ENCODE assay signal across 25 cellular contexts in the genomic region with DNA sequence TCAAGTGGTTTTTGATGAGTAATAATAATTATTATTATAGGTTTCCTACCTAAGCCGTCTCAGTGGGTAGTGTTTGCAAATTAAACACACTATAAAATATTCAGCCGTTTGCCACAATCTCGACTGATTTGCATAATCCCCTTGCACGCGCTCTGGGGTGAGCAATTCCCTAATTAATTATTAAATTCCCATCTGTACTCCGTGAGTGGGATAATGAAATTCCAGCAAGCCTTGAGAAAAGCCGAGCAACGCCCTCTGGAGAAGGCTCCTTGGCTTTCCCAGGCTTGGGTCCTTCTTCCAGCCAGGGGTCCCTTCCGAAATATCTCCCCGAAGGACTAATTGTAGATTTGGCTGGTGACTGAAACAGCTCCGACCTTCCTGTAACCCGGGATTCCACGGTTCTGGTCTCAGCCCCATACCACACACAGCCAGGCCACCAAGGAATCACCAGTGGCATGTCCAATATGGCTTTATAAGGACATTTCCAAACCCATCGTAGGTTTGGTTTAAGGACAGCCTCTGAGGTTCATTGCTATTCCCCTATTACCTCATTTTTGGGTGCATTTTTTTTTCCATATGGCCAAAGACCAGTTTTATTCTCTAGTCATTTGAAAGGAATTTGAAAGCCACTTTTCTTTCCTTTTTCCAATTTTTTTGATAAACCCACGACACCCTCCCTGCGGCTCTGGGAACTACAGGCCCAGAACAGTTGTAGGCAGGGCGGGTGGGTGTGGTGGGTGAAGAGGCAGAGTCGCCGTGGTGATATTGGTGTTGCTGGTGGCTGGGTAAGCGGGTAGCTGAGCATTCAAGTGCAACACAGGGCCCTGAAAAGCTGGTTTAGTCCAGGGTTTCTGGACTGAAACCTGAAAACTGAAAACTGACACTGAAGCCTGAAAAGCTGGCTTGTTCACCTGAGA. TPM values are rescaled to one million over a fixed set of nuclear protein-coding genes. Genes with fewer than 3 reads are reported as not detected.
DNase-seq lines count a peak whose midpoint lies in the region; ATAC-seq and TF ChIP-seq lines count a peak whose summit lies in the region.
"Had no signal": no experiment of that assay in that cellular context is flagged by ENCODE, and none has a peak within 500 bp of the region (broad histone marks: within the 10 kb centered on the region; RNA-seq: fewer than 3 reads in every experiment).

No MANE protein-coding gene starts in this region.

- no peaks in the 10 kb centered on the region for H3K36me3 ChIP-seq in gastrocnemius medialis
- H3K36me3 ChIP-seq: HAP-1, pancreas, Peyer's patch, sigmoid colon had no signal

- H3K79me1 ChIP-seq in H9 (ENCODE audit: insufficient read depth, low read depth, low read length, poor library complexity, severe bottlenecking), result no peaks in the 10 kb centered on the region

- H4K5ac ChIP-seq in H9 (ENCODE audit: insufficient read length, low read depth, low read length), result no peak overlapping the region

- no peak for TF ChIP-seq POLR2A in gastrocnemius medialis (IDR thresholded peaks at IDR 0.05)

- H2AFZ ChIP-seq in H9 (ENCODE audit: low read length), result no peak overlapping the region

- H3K9me3 ChIP-seq in gastrocnemius medialis (no peaks in the 10 kb centered on the region), H9 (ENCODE audit: control insufficient read depth, low read depth, low read length) (no peaks in the 10 kb centered on the region)
- H3K9me3 ChIP-seq: HAP-1, pancreas, Peyer's patch, sigmoid colon had no signal

- H3K9ac ChIP-seq in H9 (ENCODE audit: extremely low read depth, insufficient read length, low read length), result no peak overlapping the region

- H3K4ac ChIP-seq in H9 (ENCODE audit: low read depth, low read length), result no peak overlapping the region

- no peak overlapping the region for H3K4me2 ChIP-seq in H9 (ENCODE audit: insufficient read depth, insufficient read length, low read length)

- peak; percentile 48 for DNase-seq in GM03348 (ENCODE audit: low spot score)
- peak; percentile 14 for DNase-seq in NCI-H69 (lab: John Stamatoyannopoulos, UW)
- peak; percentile 60 for DNase-seq in cardiac septum (ENCODE audit: low spot score)
- DNase-seq in gastrocnemius medialis, result peak in 1 of 2 donors; percentile 37
- no peak for DNase-seq in H9
- DNase-seq in chondrocyte (ENCODE audit: low spot score), result no peak
- DNase-seq in RWPE1 (ENCODE audit: low spot score), result no peak
- DNase-seq: activated CD4-positive, alpha-beta T cell treated with anti-CD3 and anti-CD28 coated beads, Interleukin-2, amount 10 ng/mL, durations not matched to agents 7 days and 5 days; effector memory CD8-positive, alpha-beta T cell; glutamatergic neuron; naive thymus-derived CD8-positive, alpha-beta T cell; NCI-H1694; pancreas; Peyer's patch; sigmoid colon; T-helper 17 cell had no signal

- H2BK120ac ChIP-seq in H9 (ENCODE audit: low read depth, low read length, poor library complexity, severe bottlenecking), result no peak overlapping the region

- H3K27me3 ChIP-seq in gastrocnemius medialis (no peaks in the 10 kb centered on the region), H9 (ENCODE audit: insufficient read depth, low read length) (no peaks in the 10 kb centered on the region)
- H3K27me3 ChIP-seq: pancreas, Peyer's patch, sigmoid colon had no signal

- H3K14ac ChIP-seq in H9 (ENCODE audit: insufficient read depth, low read length), result no peak overlapping the region

- H3K4me3 Mint-ChIP-seq in H9, result no peak overlapping the region
- no peak overlapping the region for H3K4me3 Mint-ChIP-seq in chondrocyte (ENCODE audit: unreplicated experiment)
- H3K4me3 Mint-ChIP-seq: activated CD4-positive, alpha-beta T cell treated with anti-CD3 and anti-CD28 coated beads, Interleukin-2, amount 10 ng/mL, durations not matched to agents 7 days and 5 days; CD14-positive monocyte; effector memory CD8-positive, alpha-beta T cell; mesothelial cell of epicardium; naive thymus-derived CD8-positive, alpha-beta T cell; T-helper 17 cell had no signal

- no peak overlapping the region for H2BK15ac ChIP-seq in H9 (ENCODE audit: low read depth, low read length)

- H3K4me1 ChIP-seq in gastrocnemius medialis (no peaks in the 10 kb centered on the region), H9 (ENCODE audit: insufficient read depth, low read length) (no peaks in the 10 kb centered on the region)
- H3K4me1 ChIP-seq: HAP-1, pancreas, Peyer's patch, sigmoid colon had no signal

- H3T11ph ChIP-seq in H9 (ENCODE audit: low read length), result no peak overlapping the region

- H4K20me1 ChIP-seq in H9 (ENCODE audit: control insufficient read depth, insufficient read depth, insufficient read length), result no peaks in the 10 kb centered on the region

- H4K8ac ChIP-seq in H9 (replicated peaks; ENCODE audit: insufficient read length, low read depth, low read length), result no peak overlapping the region

- no peak overlapping the region for H2BK20ac ChIP-seq in H9 (ENCODE audit: low read depth, low read length, poor library complexity, severe bottlenecking)

- no peaks in the 10 kb centered on the region for H3K23me2 ChIP-seq in H9 (ENCODE audit: insufficient read length, low read depth, low read length, poor library complexity, severe bottlenecking)

- H3K36me3 Mint-ChIP-seq in H9 (ENCODE audit: insufficient read depth in 1 of 3, low read depth in 3 of 3) (no peaks in the 10 kb centered on the region), chondrocyte (ENCODE audit: low read depth) (peaks cover 2% of the 10 kb centered on the region)
- H3K36me3 Mint-ChIP-seq: activated naive CD4-positive, alpha-beta T cell treated with anti-CD3 and anti-CD28 coated beads, Interleukin-2, amount 50 U/mL, for 72 hours; CD14-positive monocyte; mesothelial cell of epicardium; naive thymus-derived CD8-positive, alpha-beta T cell had no signal

- POLR2A ChIA-PET in RWPE1 (lab: Yijun Ruan, JAX; ENCODE audit: low non-redundant PET), result no interaction called here

- no peaks in the 10 kb centered on the region for H3K79me2 ChIP-seq in H9 (ENCODE audit: insufficient read depth, low read length)

- no peak overlapping the region for H3K18ac ChIP-seq in H9 (ENCODE audit: insufficient read length, low read depth, low read length)

- WGBS in H9 (ENCODE audit: extremely low coverage, insufficient read length, low lambda C conversion rate), result no CpG with 5 or more reads among the region's 20 CpGs

- H3K4me3 ChIP-seq in gastrocnemius medialis, result no peak overlapping the region
- H3K4me3 ChIP-seq: HAP-1, pancreas, Peyer's patch, sigmoid colon, SK-N-MC had no signal

- H2AK5ac ChIP-seq in H9 (ENCODE audit: insufficient read length, low read length), result no peak overlapping the region

- no peak overlapping the region for H3K23ac ChIP-seq in H9 (ENCODE audit: insufficient read length, low read depth, low read length)

- no peak overlapping the region for H2BK5ac ChIP-seq in H9 (ENCODE audit: insufficient read length, low read length)

- 0 out of 4 replicates have a peak, but pooled peaks cover 0 to 15% of the 10 kb centered on the region in 2 experiments for H3K4me1 Mint-ChIP-seq in H9
- H3K4me1 Mint-ChIP-seq in chondrocyte (ENCODE audit: low read depth), result peaks cover 15% of the 10 kb centered on the region
- H3K4me1 Mint-ChIP-seq: CD14-positive monocyte; mesothelial cell of epicardium; naive thymus-derived CD8-positive, alpha-beta T cell; T-helper 17 cell had no signal

- no peaks in the 10 kb centered on the region; a peak in 1 of 5 replicates for H3K9me3 Mint-ChIP-seq in H9
- no peaks in the 10 kb centered on the region for H3K9me3 Mint-ChIP-seq in chondrocyte (ENCODE audit: low read depth)
- H3K9me3 Mint-ChIP-seq: activated CD4-positive, alpha-beta T cell treated with anti-CD3 and anti-CD28 coated beads, Interleukin-2, amount 10 ng/mL, durations not matched to agents 7 days and 5 days; activated naive CD4-positive, alpha-beta T cell treated with anti-CD3 and anti-CD28 coated beads, Interleukin-2, amount 50 U/mL, for 72 hours; effector memory CD8-positive, alpha-beta T cell; mesothelial cell of epicardium had no signal

- no peak overlapping the region for H3K27ac Mint-ChIP-seq in H9
- H3K27ac Mint-ChIP-seq in chondrocyte (ENCODE audit: unreplicated experiment), result no peak overlapping the region
- H3K27ac Mint-ChIP-seq: activated CD4-positive, alpha-beta T cell treated with anti-CD3 and anti-CD28 coated beads, Interleukin-2, amount 10 ng/mL, durations not matched to agents 7 days and 5 days; activated naive CD4-positive, alpha-beta T cell treated with anti-CD3 and anti-CD28 coated beads, Interleukin-2, amount 50 U/mL, for 72 hours; CD14-positive monocyte; effector memory CD8-positive, alpha-beta T cell; mesothelial cell of epicardium; naive thymus-derived CD8-positive, alpha-beta T cell had no signal

- CTCF ChIA-PET in RWPE1 (lab: Yijun Ruan, JAX), result interaction anchor here (0.8 kb wide), 1 partner anchor 998 kb away, joined by 3 read pairs; no protein-coding TSS in a partner anchor

- in situ Hi-C loops in gastrocnemius medialis (cut with MboI; ENCODE audit: low sequenced_read_pairs in 4 of 4), result no loop called here

- H3K27me3 Mint-ChIP-seq in H9 (ENCODE audit: low read depth), result peaks cover 21% of the 10 kb centered on the region
- peaks cover 6% of the 10 kb centered on the region for H3K27me3 Mint-ChIP-seq in chondrocyte (ENCODE audit: low read depth)

- no peak overlapping the region for H2BK12ac ChIP-seq in H9 (ENCODE audit: insufficient read length, low read depth, low read length)

- H3K56ac ChIP-seq in H9 (ENCODE audit: insufficient read length, low read depth, low read length), result no peak overlapping the region

- no peak for TF ChIP-seq CTCF in gastrocnemius medialis (IDR thresholded peaks at IDR 0.05 in 4 of 5, conservative IDR thresholded peaks at IDR 0.05 in 1 of 5)
- TF ChIP-seq CTCF in H9 (conservative IDR thresholded peaks at IDR 0.05), result no peak
- no peak for TF ChIP-seq CTCF in chondrocyte (IDR thresholded peaks at IDR 0.05)
- no peak for TF ChIP-seq CTCF in RWPE1 (conservative IDR thresholded peaks at IDR 0.05; ENCODE audit: low read depth)

- H3K27ac ChIP-seq in gastrocnemius medialis (peak overlapping the region in 3 of 4 donors; percentile 30 to 57 (median 41)), H9 (ENCODE audit: insufficient read length, low read depth, low read length) (no peak overlapping the region), RWPE1 (no peak overlapping the region)
- H3K27ac ChIP-seq: pancreas, Peyer's patch, sigmoid colon had no signal

- ATAC-seq in gastrocnemius medialis (peak; percentile 59), HG03378 (IDR thresholded peaks at IDR 0.05; ENCODE audit: unreplicated experiment) (no peak)
- ATAC-seq: activated naive CD4-positive, alpha-beta T cell treated with anti-CD3 and anti-CD28 coated beads, Interleukin-2, amount 50 U/mL, for 72 hours; effector memory CD8-positive, alpha-beta T cell; esophagus mucosa; left lobe of liver; naive thymus-derived CD8-positive, alpha-beta T cell; T-helper 17 cell had no signal

- intact Hi-C loops in cardiac septum (cut with DNase I), result no loop called here
- intact Hi-C loops in gastrocnemius medialis (cut with DNase I; ENCODE audit: low total_unique reads), result no loop called here

- H4K91ac ChIP-seq in H9 (ENCODE audit: insufficient read length, low read depth, low read length), result no peak overlapping the region

RNA-seq across cellular contexts. Expression of a gene that starts 33.2 kb away (rescaled TPM):
- 16.5 TPM for total RNA-seq in cardiac septum
- 100 to 1,000 TPM; 150 to 290 (median 184) TPM for total RNA-seq in gastrocnemius medialis
- total RNA-seq in H9 (2021), result 39.8 and 41.4 TPM in 2 replicates
- 13.0 to 26.2 TPM (median 15.6 TPM) in 3 replicates for total RNA-seq in chondrocyte
- total RNA-seq: M059J; naive thymus-derived CD8-positive, alpha-beta T cell; T-helper 17 cell had no signal

Comparison
In these comparisons a context has a peak if more than half of its experiments do, and no peak if none do; other contexts are left out.
1. DNase-seq: peak in GM03348 (single experiment), NCI-H69 (single experiment) and cardiac septum (single experiment); none in H9 (single experiment), chondrocyte (single experiment) and RWPE1 (single experiment).
2. H3K27ac ChIP-seq: peak in gastrocnemius medialis (3 of 4); none in H9 (single experiment) and RWPE1 (single experiment).